In genomic region chr7:22110881-22111280, GRCh38 we compare ENCODE assay signal across 1 cellular context.
TF ChIP-seq lines count a peak whose summit lies in the region.

No MANE protein-coding gene starts in this region.

TF ChIP-seq in HepG2, 621 proteins besides CTCF, POLR2A, EP300 and RAD21 (continued from another document):
- TF ChIP-seq FOSL1 (CRISPR knock-in tag; IDR thresholded peaks at IDR 0.05; ENCODE audit: borderline replicate concordance) (no peak), ZNF552 (CRISPR knock-in tag; IDR thresholded peaks at IDR 0.05; ENCODE audit: borderline replicate concordance) (no peak), KLF6 (CRISPR knock-in tag; IDR thresholded peaks at IDR 0.05) (no peak), MXD4 (CRISPR knock-in tag; IDR thresholded peaks at IDR 0.05) (no peak), ZNF792 (CRISPR knock-in tag; IDR thresholded peaks at IDR 0.05) (no peak), ZKSCAN5 (CRISPR knock-in tag; IDR thresholded peaks at IDR 0.05) (no peak), ZNF678 (CRISPR knock-in tag; IDR thresholded peaks at IDR 0.05) (no peak), REL (CRISPR knock-in tag; conservative IDR thresholded peaks at IDR 0.05) (no peak), ZBTB3 (CRISPR knock-in tag; IDR thresholded peaks at IDR 0.05; ENCODE audit: borderline replicate concordance, low read depth) (no peak), ZBTB7B (CRISPR knock-in tag; IDR thresholded peaks at IDR 0.05) (no peak), ZBTB46 (CRISPR knock-in tag; IDR thresholded peaks at IDR 0.05; ENCODE audit: borderline replicate concordance) (no peak), DNMT3B (CRISPR knock-in tag; conservative IDR thresholded peaks at IDR 0.05) (no peak), KIAA2018 (CRISPR knock-in tag; IDR thresholded peaks at IDR 0.05; ENCODE audit: borderline replicate concordance) (no peak)
